1 cellular context compared by ENCODE assay signal in the genomic region with DNA sequence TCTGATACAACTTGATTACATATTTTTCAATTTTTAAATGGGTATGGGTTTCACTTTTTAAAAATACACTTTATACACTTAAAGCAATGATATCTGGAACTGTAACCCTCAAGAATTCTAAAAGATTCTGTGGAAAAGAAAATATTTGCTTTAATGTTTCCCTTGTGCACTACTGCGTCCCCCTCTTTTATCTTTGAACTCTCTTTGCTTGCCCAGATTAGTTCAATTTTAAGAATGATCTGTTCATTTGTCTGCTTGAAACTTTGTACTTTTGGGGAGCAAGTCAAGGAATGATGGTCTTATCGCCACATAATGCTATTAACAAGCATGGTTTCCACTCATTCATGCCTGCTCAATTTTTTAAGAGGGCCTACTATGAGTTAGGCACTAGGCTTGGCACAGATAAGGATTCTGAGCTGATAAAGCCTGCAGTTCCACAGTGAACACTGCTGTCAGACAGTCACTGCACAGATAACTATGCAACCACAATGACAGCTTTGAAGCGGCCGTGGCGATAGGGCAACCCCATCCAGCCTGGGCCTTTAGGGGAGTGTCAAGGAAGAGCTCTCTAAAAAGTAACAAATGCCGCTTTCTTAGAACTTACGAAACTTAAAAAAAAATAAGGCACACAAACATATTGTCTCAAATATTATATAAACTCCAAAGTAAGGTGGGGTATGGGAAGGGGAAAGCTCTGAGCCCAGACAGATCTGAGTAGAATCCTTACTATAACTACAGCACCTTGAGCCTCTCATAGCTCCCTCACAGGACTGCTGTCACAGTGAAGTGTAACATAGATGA.
TF ChIP-seq lines count a peak whose summit lies in the region.

No MANE protein-coding gene starts in this region.

TF ChIP-seq in K562, 482 proteins besides CTCF, POLR2A, EP300 and RAD21 (continued from another document and continues in another):
- TF ChIP-seq, protein P1, sequence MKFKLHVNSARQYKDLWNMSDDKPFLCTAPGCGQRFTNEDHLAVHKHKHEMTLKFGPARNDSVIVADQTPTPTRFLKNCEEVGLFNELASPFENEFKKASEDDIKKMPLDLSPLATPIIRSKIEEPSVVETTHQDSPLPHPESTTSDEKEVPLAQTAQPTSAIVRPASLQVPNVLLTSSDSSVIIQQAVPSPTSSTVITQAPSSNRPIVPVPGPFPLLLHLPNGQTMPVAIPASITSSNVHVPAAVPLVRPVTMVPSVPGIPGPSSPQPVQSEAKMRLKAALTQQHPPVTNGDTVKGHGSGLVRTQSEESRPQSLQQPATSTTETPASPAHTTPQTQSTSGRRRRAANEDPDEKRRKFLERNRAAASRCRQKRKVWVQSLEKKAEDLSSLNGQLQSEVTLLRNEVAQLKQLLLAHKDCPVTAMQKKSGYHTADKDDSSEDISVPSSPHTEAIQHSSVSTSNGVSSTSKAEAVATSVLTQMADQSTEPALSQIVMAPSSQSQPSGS (CRISPR knock-in tag; IDR thresholded peaks at IDR 0.05) = no peak
- TF ChIP-seq SREBF1 (IDR thresholded peaks at IDR 0.05; ENCODE audit: borderline replicate concordance, low read depth, low read length) (no peak), CREB1 (IDR thresholded peaks at IDR 0.05) (peak; percentile 55; the same call in 1 of the 2 replicates), CREB1 (CRISPR knock-in tag; IDR thresholded peaks at IDR 0.05) (no peak), NFIX (CRISPR knock-in tag; IDR thresholded peaks at IDR 0.05; ENCODE audit: low read depth) (no peak), HNRNPUL1 (IDR thresholded peaks at IDR 0.05; ENCODE audit: low read length) (no peak), PHB2 (IDR thresholded peaks at IDR 0.05; ENCODE audit: low read depth) (no peak), RBFOX2 (IDR thresholded peaks at IDR 0.05; ENCODE audit: low read depth, low read length) (no peak), TGIF2 (CRISPR knock-in tag; IDR thresholded peaks at IDR 0.05) (no peak), TAF15 (IDR thresholded peaks at IDR 0.05; ENCODE audit: low read depth, low read length) (no peak), POLR2AphosphoS2 (IDR thresholded peaks at IDR 0.05; ENCODE audit: low read length) (no peak), SMARCE1 (IDR thresholded peaks at IDR 0.05) (peak; percentile 94), TRIM24 (IDR thresholded peaks at IDR 0.05) (peak; percentile 76 to 84), MTA3 (IDR thresholded peaks at IDR 0.05; ENCODE audit: borderline replicate concordance) (peak; percentile 61; the same call in 1 of the 2 replicates), HDGF (IDR thresholded peaks at IDR 0.05) (no peak), ZKSCAN3 (CRISPR knock-in tag; IDR thresholded peaks at IDR 0.05) (no peak), YBX1 (IDR thresholded peaks at IDR 0.05) (no peak), ZNF584 (CRISPR knock-in tag; IDR thresholded peaks at IDR 0.05; ENCODE audit: low read depth) (no peak), GTF2E2 (tag; IDR thresholded peaks at IDR 0.05) (no peak), ZBTB17 (CRISPR knock-in tag; IDR thresholded peaks at IDR 0.05) (no peak), ZNF780A (CRISPR knock-in tag; IDR thresholded peaks at IDR 0.05) (no peak), CHD1 (IDR thresholded peaks at IDR 0.05; ENCODE audit: low read length) (no peak), FOXJ2 (tag; IDR thresholded peaks at IDR 0.05) (no peak), ERF (CRISPR knock-in tag; IDR thresholded peaks at IDR 0.05) (0 out of 2 replicates have a peak, but pooled peaks have one; percentile 28), SRSF7 (optimal IDR thresholded peaks at IDR 0.05; ENCODE audit: low read depth, low read length) (no peak), SUPT5H (IDR thresholded peaks at IDR 0.05) (no peak), SNIP1 (IDR thresholded peaks at IDR 0.05; ENCODE audit: low read depth) (no peak), CXXC5 (CRISPR knock-in tag; IDR thresholded peaks at IDR 0.05) (peak; percentile 58; the same call in 1 of the 2 replicates), MIER1 (IDR thresholded peaks at IDR 0.05; ENCODE audit: low read depth) (no peak), NCOA2 (IDR thresholded peaks at IDR 0.05; ENCODE audit: partially characterized antibody in 2 of 2) (no peak), ADNP (tag; IDR thresholded peaks at IDR 0.05) (0 out of 2 replicates have a peak, but pooled peaks have one; percentile 44), TAL1 (IDR thresholded peaks at IDR 0.05) (peak; percentile 87), TBL1XR1 (IDR thresholded peaks at IDR 0.05; ENCODE audit: low read length in 2 of 2) (peak; percentile 22 to 75; a peak in 1 of 4 replicates), ZC3H8 (IDR thresholded peaks at IDR 0.05) (no peak), SRSF9 (IDR thresholded peaks at IDR 0.05; ENCODE audit: borderline replicate concordance, low read depth, low read length) (no peak), SREBF2 (CRISPR knock-in tag; IDR thresholded peaks at IDR 0.05) (no peak), SOX6 (IDR thresholded peaks at IDR 0.05) (peak; percentile 84)
- TF ChIP-seq, protein P2, sequence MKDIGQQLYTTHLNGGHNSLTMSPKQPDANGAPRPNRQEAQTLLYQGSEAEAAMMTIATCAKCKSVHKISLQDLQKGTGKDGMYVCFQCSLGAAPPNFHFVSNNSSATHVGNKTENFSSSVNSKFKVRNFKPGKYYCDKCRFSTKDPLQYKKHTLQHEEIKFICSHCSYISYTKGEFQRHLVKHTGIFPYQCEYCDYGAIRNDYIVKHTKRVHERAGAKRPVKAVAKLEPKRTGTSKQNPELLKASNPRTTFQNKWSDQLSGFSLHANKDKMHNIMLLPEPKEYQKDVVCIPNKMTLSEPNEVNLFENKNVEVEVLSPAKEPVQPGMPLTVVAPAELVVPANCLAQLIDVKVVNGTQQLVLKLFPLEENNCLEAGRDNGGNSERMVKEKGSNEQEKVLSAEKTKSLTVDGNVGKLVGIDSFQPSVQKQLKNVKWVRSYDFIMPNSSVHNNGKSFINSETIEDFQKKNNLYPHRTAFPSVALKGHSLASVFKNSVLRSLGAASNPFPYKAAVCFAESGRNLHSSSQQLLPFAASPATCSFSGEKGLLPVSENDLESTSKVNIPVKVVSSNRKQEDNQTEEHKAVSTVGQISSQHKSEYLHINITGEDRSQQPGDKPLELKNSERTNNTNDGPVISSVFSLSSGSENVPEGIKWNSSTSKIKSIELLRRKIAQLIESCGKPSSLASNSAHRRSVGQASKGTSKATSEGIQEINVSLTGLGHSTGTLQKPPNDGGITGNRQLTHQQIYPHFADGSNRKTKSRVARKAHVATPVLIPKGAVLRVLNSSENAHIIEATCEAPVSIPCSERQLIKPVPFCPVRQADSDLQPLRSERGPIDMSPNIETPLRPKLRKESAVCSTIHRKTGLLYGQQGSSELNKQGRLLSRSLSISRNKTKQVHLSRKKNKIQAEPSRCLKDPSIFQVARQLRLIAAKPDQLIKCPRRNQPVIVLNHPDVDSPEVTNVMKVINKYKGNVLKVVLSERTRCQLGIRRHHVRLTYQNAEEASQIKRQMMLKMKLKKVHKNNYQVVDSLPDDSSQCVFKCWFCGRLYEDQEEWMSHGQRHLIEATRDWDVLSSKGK (CRISPR knock-in tag; IDR thresholded peaks at IDR 0.05) = no peak
- TF ChIP-seq, protein P3, sequence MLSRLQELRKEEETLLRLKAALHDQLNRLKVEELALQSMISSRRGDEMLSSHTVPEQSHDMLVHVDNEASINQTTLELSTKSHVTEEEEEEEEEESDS (CRISPR knock-in tag; IDR thresholded peaks at IDR 0.05) = no peak
- TF ChIP-seq, protein P4, sequence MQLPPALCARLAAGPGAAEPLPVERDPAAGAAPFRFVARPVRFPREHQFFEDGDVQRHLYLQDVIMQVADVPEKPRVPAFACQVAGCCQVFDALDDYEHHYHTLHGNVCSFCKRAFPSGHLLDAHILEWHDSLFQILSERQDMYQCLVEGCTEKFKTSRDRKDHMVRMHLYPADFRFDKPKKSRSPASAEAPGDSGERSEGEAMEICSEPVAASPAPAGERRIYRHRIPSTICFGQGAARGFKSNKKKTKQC (CRISPR knock-in tag; IDR thresholded peaks at IDR 0.05) = no peak
- TF ChIP-seq, protein P5, sequence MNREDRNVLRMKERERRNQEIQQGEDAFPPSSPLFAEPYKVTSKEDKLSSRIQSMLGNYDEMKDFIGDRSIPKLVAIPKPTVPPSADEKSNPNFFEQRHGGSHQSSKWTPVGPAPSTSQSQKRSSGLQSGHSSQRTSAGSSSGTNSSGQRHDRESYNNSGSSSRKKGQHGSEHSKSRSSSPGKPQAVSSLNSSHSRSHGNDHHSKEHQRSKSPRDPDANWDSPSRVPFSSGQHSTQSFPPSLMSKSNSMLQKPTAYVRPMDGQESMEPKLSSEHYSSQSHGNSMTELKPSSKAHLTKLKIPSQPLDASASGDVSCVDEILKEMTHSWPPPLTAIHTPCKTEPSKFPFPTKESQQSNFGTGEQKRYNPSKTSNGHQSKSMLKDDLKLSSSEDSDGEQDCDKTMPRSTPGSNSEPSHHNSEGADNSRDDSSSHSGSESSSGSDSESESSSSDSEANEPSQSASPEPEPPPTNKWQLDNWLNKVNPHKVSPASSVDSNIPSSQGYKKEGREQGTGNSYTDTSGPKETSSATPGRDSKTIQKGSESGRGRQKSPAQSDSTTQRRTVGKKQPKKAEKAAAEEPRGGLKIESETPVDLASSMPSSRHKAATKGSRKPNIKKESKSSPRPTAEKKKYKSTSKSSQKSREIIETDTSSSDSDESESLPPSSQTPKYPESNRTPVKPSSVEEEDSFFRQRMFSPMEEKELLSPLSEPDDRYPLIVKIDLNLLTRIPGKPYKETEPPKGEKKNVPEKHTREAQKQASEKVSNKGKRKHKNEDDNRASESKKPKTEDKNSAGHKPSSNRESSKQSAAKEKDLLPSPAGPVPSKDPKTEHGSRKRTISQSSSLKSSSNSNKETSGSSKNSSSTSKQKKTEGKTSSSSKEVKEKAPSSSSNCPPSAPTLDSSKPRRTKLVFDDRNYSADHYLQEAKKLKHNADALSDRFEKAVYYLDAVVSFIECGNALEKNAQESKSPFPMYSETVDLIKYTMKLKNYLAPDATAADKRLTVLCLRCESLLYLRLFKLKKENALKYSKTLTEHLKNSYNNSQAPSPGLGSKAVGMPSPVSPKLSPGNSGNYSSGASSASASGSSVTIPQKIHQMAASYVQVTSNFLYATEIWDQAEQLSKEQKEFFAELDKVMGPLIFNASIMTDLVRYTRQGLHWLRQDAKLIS (CRISPR knock-in tag; IDR thresholded peaks at IDR 0.05) = no peak
- TF ChIP-seq, protein P6, sequence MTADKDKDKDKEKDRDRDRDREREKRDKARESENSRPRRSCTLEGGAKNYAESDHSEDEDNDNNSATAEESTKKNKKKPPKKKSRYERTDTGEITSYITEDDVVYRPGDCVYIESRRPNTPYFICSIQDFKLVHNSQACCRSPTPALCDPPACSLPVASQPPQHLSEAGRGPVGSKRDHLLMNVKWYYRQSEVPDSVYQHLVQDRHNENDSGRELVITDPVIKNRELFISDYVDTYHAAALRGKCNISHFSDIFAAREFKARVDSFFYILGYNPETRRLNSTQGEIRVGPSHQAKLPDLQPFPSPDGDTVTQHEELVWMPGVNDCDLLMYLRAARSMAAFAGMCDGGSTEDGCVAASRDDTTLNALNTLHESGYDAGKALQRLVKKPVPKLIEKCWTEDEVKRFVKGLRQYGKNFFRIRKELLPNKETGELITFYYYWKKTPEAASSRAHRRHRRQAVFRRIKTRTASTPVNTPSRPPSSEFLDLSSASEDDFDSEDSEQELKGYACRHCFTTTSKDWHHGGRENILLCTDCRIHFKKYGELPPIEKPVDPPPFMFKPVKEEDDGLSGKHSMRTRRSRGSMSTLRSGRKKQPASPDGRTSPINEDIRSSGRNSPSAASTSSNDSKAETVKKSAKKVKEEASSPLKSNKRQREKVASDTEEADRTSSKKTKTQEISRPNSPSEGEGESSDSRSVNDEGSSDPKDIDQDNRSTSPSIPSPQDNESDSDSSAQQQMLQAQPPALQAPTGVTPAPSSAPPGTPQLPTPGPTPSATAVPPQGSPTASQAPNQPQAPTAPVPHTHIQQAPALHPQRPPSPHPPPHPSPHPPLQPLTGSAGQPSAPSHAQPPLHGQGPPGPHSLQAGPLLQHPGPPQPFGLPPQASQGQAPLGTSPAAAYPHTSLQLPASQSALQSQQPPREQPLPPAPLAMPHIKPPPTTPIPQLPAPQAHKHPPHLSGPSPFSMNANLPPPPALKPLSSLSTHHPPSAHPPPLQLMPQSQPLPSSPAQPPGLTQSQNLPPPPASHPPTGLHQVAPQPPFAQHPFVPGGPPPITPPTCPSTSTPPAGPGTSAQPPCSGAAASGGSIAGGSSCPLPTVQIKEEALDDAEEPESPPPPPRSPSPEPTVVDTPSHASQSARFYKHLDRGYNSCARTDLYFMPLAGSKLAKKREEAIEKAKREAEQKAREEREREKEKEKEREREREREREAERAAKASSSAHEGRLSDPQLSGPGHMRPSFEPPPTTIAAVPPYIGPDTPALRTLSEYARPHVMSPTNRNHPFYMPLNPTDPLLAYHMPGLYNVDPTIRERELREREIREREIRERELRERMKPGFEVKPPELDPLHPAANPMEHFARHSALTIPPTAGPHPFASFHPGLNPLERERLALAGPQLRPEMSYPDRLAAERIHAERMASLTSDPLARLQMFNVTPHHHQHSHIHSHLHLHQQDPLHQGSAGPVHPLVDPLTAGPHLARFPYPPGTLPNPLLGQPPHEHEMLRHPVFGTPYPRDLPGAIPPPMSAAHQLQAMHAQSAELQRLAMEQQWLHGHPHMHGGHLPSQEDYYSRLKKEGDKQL (CRISPR knock-in tag; IDR thresholded peaks at IDR 0.05; ENCODE audit: borderline replicate concordance) = no peak
- TF ChIP-seq, protein P7, sequence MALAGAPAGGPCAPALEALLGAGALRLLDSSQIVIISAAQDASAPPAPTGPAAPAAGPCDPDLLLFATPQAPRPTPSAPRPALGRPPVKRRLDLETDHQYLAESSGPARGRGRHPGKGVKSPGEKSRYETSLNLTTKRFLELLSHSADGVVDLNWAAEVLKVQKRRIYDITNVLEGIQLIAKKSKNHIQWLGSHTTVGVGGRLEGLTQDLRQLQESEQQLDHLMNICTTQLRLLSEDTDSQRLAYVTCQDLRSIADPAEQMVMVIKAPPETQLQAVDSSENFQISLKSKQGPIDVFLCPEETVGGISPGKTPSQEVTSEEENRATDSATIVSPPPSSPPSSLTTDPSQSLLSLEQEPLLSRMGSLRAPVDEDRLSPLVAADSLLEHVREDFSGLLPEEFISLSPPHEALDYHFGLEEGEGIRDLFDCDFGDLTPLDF (CRISPR knock-in tag; IDR thresholded peaks at IDR 0.05) = no peak
- TF ChIP-seq, protein P8, sequence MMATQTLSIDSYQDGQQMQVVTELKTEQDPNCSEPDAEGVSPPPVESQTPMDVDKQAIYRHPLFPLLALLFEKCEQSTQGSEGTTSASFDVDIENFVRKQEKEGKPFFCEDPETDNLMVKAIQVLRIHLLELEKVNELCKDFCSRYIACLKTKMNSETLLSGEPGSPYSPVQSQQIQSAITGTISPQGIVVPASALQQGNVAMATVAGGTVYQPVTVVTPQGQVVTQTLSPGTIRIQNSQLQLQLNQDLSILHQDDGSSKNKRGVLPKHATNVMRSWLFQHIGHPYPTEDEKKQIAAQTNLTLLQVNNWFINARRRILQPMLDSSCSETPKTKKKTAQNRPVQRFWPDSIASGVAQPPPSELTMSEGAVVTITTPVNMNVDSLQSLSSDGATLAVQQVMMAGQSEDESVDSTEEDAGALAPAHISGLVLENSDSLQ (IDR thresholded peaks at IDR 0.05) = peak; percentile 78
- TF ChIP-seq, protein P9, sequence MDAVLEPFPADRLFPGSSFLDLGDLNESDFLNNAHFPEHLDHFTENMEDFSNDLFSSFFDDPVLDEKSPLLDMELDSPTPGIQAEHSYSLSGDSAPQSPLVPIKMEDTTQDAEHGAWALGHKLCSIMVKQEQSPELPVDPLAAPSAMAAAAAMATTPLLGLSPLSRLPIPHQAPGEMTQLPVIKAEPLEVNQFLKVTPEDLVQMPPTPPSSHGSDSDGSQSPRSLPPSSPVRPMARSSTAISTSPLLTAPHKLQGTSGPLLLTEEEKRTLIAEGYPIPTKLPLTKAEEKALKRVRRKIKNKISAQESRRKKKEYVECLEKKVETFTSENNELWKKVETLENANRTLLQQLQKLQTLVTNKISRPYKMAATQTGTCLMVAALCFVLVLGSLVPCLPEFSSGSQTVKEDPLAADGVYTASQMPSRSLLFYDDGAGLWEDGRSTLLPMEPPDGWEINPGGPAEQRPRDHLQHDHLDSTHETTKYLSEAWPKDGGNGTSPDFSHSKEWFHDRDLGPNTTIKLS (IDR thresholded peaks at IDR 0.05; ENCODE audit: borderline replicate concordance, low read depth) = no peak
